10 cellular contexts compared by ENCODE assay signal in genomic region chr6:128725271-128726233, GRCh38.
DNase-seq lines count a peak whose midpoint lies in the region; ATAC-seq and TF ChIP-seq lines count a peak whose summit lies in the region.
"Had no signal": no experiment of that assay in that cellular context is flagged by ENCODE, and none has a peak within 500 bp of the region (broad histone marks: within the 10 kb centered on the region; RNA-seq: fewer than 3 reads in every experiment).

No MANE protein-coding gene starts in this region.

- DNase-seq in DMS153 treated with DMSO at 0.1 percent for 48 hours (lab: John Stamatoyannopoulos, UW; ENCODE audit: unreplicated experiment) (peak; percentile 8), DMS153 (lab: John Stamatoyannopoulos, UW) (no peak), H4 (ENCODE audit: low spot score) (peak; percentile 3), Panc1 (ENCODE audit: low read depth, low spot score) (peak; percentile 2), endodermal cell (peak; percentile 59), neural crest cell (ENCODE audit: low read depth, low spot score) (peak; percentile 50), cortex of kidney (lab: John Stamatoyannopoulos, UW) (no peak)

- CTCF ChIA-PET in Panc1 (lab: Charles Lee) = no interaction called here

- intact Hi-C loops in Panc1 (cut with micrococcal nuclease; ENCODE audit: unreplicated experiment) = loop anchor here (5.0 to 10.0 kb wide), 3 partner anchors 529 to 868 kb away; no protein-coding TSS in a partner anchor

- H3K4me3 ChIP-seq in Panc1 (ENCODE audit: low read depth in 2 of 2, low read length in 2 of 2) (no peak overlapping the region), endodermal cell (ENCODE audit: low read length) (no peak overlapping the region)
- H3K4me3 ChIP-seq: BLaER1 had no signal

- H3K36me3 Mint-ChIP-seq in endodermal cell (ENCODE audit: low read depth) (no peaks in the 10 kb centered on the region), neural crest cell (ENCODE audit: low read depth) (no peaks in the 10 kb centered on the region)

- H3K4me3 Mint-ChIP-seq in endodermal cell = no peak overlapping the region
- H3K4me3 Mint-ChIP-seq in neural crest cell = no peak overlapping the region

- H3K27me3 Mint-ChIP-seq in endodermal cell (ENCODE audit: insufficient read depth) = no peaks in the 10 kb centered on the region
- H3K27me3 Mint-ChIP-seq in neural crest cell (ENCODE audit: low read depth) = no peaks in the 10 kb centered on the region

- no peaks in the 10 kb centered on the region for H3K9me3 Mint-ChIP-seq in endodermal cell
- no peaks in the 10 kb centered on the region for H3K9me3 Mint-ChIP-seq in neural crest cell

- H3K27ac Mint-ChIP-seq in endodermal cell = no peak overlapping the region
- no peak overlapping the region for H3K27ac Mint-ChIP-seq in neural crest cell (ENCODE audit: unreplicated experiment)

- H3K9me3 ChIP-seq in Panc1 (ENCODE audit: control insufficient read depth, insufficient read depth, low read depth, low read length) (0 out of 2 replicates have a peak, but pooled peaks cover 4% of the 10 kb centered on the region), endodermal cell (ENCODE audit: control insufficient read depth, low read length) (no peaks in the 10 kb centered on the region)
- H3K9me3 ChIP-seq: BLaER1, neutrophil had no signal

- WGBS in endodermal cell (ENCODE audit: insufficient coverage in 1 of 2, insufficient read length in 1 of 2), 2 experiments = 33% methylated on average over 3 of the region's 3 CpGs; no CpG with 5 or more reads in 1 of the 2 experiments

- H3K4me1 ChIP-seq in Panc1 (ENCODE audit: control insufficient read depth, insufficient read depth, low read length) = no peaks in the 10 kb centered on the region; the same call in 1 of the 2 replicates
- no peaks in the 10 kb centered on the region for H3K4me1 ChIP-seq in endodermal cell (ENCODE audit: control insufficient read depth, insufficient read depth, low read length)
- H3K4me1 ChIP-seq: BLaER1 had no signal

- BruUV-seq in Panc1 (replicated peaks; lab: Mats Ljungman, UMichigan) = no TSS peak

- POLR2A ChIA-PET in Panc1 (lab: Charles Lee) = no interaction called here

- H3K36me3 ChIP-seq in Panc1 (ENCODE audit: control insufficient read depth, insufficient read depth, low read length) = no peaks in the 10 kb centered on the region
- H3K36me3 ChIP-seq in endodermal cell (ENCODE audit: control insufficient read depth, insufficient read depth, low read length) = no peaks in the 10 kb centered on the region
- H3K36me3 ChIP-seq: BLaER1, neutrophil had no signal

- ATAC-seq in Panc1 (no peak), GM18873 (IDR thresholded peaks at IDR 0.05; ENCODE audit: low FRiP score, unreplicated experiment) (no peak)

- in situ Hi-C loops in Panc1 (cut with HindIII; ENCODE audit: low pct_unique_long_range_greater_than_20kb, low sequenced_read_pairs) = no loop called here

- no peak overlapping the region for H3K9ac ChIP-seq in endodermal cell (ENCODE audit: extremely low read depth, low read length, poor library complexity, severe bottlenecking)
- H3K9ac ChIP-seq: BLaER1 had no signal

- peaks cover 16% of the 10 kb centered on the region for H3K4me1 Mint-ChIP-seq in endodermal cell
- H3K4me1 Mint-ChIP-seq in neural crest cell = peaks cover 26% of the 10 kb centered on the region

- TF ChIP-seq CTCF in Panc1 (IDR thresholded peaks at IDR 0.05) (peak; percentile 72; the same call in 1 of the 2 replicates), endodermal cell (conservative IDR thresholded peaks at IDR 0.05) (peak; percentile 85), neural crest cell (conservative IDR thresholded peaks at IDR 0.05) (peak; percentile 80)

- no peak overlapping the region for H3K27ac ChIP-seq in Panc1 (ENCODE audit: low read length)
- no peak overlapping the region for H3K27ac ChIP-seq in endodermal cell (ENCODE audit: low read depth, low read length)
- H3K27ac ChIP-seq: BLaER1, neutrophil had no signal

- H3K27me3 ChIP-seq in Panc1 (ENCODE audit: control insufficient read depth, insufficient read depth, low read length) = no peaks in the 10 kb centered on the region
- H3K27me3 ChIP-seq in endodermal cell (ENCODE audit: control insufficient read depth, insufficient read depth, low read length, poor library complexity, severe bottlenecking) = no peaks in the 10 kb centered on the region
- H3K27me3 ChIP-seq: BLaER1, neutrophil had no signal

Comparison
In these comparisons a context has a peak if more than half of its experiments do, and no peak if none do; other contexts are left out.
1. DNase-seq: peak in DMS153 treated with DMSO at 0.1 percent for 48 hours (single experiment), H4 (single experiment), Panc1 (single experiment), endodermal cell (single experiment) and neural crest cell (single experiment); none in DMS153 (single experiment) and cortex of kidney (single experiment).
2. Peak in every context shown above with its lines, with median percentiles within 50 percentile points of each other: CTCF ChIP-seq.